13 cellular contexts compared by ENCODE assay signal in the genomic region with DNA sequence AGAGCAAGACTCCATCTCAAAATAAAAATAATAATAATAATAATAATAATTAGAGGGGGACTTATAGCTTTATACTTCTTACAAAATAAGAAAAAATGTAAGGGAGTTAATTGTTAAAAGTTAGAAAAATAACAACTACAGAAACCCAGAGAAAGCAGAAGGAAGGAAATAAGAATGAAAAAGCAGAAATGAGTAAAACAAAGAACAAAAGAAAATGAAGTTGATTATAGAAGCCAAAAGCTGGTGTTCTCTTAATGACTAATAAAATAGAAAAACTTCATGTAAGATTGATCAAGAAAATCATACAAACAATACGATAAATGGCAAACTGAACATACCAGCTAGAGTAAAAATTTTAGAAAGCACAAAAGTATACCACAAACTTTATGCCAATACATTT.
"Had no signal": no experiment of that assay in that cellular context is flagged by ENCODE, and none has a peak within 500 bp of the region (broad histone marks: within the 10 kb centered on the region; RNA-seq: fewer than 3 reads in every experiment).

No MANE protein-coding gene starts in this region.

- H3K9me3 Mint-ChIP-seq: T-cell had no signal

- H3K27ac Mint-ChIP-seq: brain, T-cell had no signal

- H3K36me3 Mint-ChIP-seq: brain, T-cell had no signal

- FAIRE-seq: keratinocyte, pancreas had no signal

- DNase-seq: activated CD4-positive, alpha-beta T cell treated with anti-CD3 and anti-CD28 coated beads for 1 hour; activated naive CD4-positive, alpha-beta T cell treated with anti-CD3 and anti-CD28 coated beads, Interleukin-2, amount 50 U/mL, for 16 hours; central memory CD4-positive, alpha-beta T cell; cortex of kidney; effector CD4-positive, alpha-beta T cell; esophagus squamous epithelium; hippocampal formation; pancreas; sigmoid colon; spleen; T-cell had no signal

- H3K36me3 ChIP-seq: esophagus squamous epithelium, pancreas, sigmoid colon, spleen had no signal

- H3K27me3 ChIP-seq: esophagus squamous epithelium, pancreas, sigmoid colon, spleen had no signal

- H3K4me3 Mint-ChIP-seq: brain, T-cell had no signal

- H3K9me3 ChIP-seq: esophagus squamous epithelium, pancreas, sigmoid colon, spleen had no signal

- H3K4me3 ChIP-seq: esophagus squamous epithelium, pancreas, sigmoid colon, spleen had no signal

- H3K4me1 ChIP-seq: esophagus squamous epithelium, pancreas, sigmoid colon had no signal

- H3K27ac ChIP-seq: esophagus squamous epithelium, pancreas, sigmoid colon had no signal
